25 cellular contexts compared by ENCODE assay signal in the genomic region with DNA sequence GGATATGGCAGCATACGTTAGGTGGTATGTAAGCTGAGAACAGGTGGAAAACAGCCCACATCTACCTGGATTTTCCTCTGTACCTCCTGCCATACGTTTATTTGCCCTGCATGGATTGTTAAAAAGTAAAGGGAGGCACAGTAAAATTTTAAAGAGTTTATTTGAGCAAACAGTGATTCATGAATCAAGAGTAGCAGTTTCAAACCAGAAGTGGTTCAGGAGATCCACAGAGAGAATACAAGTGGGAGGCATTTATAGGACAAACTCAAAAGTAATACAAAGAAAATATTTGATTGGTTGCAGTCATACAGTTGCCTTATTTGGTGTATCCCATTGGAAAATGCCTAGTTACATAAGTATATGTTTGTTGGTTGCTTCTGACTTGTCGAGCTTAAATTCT.
"Had no signal": no experiment of that assay in that cellular context is flagged by ENCODE, and none has a peak within 500 bp of the region (broad histone marks: within the 10 kb centered on the region; RNA-seq: fewer than 3 reads in every experiment).

No MANE protein-coding gene starts in this region.

- H3K9me3 ChIP-seq: ovary, psoas muscle, right lobe of liver, sigmoid colon, stomach, thoracic aorta, thyroid gland, tibial nerve, upper lobe of left lung, vagina had no signal

- H3K27ac ChIP-seq: neural progenitor cell, ovary, parathyroid adenoma, psoas muscle, right lobe of liver, sigmoid colon, stomach, thoracic aorta, thyroid gland, tibial nerve, upper lobe of left lung, vagina had no signal

- H2AFZ ChIP-seq: neural progenitor cell, parathyroid adenoma had no signal

- H3K9ac ChIP-seq: neural progenitor cell, parathyroid adenoma had no signal

- H3K4me3 ChIP-seq: neural progenitor cell, ovary, psoas muscle, right lobe of liver, sigmoid colon, stomach, thoracic aorta, thyroid gland, tibial nerve, upper lobe of left lung, vagina had no signal

- DNase-seq: natural killer cell; occipital lobe; ovary; posterior cingulate gyrus; psoas muscle; right cardiac atrium; right lobe of liver; sigmoid colon; small intestine; stimulated activated CD4-positive, alpha-beta T cell treated with anti-CD3 and anti-CD28 coated beads, Interleukin-15, amount 100 ng/mL, for 24 hours; stimulated activated CD4-positive, alpha-beta T cell treated with anti-CD3 and anti-CD28 coated beads, Interleukin-2, amount 100 ng/mL, for 24 hours; stimulated activated CD4-positive, alpha-beta T cell treated with anti-CD3 and anti-CD28 coated beads, Interleukin-2, amount 100 ng/mL, for 48 hours; stimulated activated CD4-positive, alpha-beta T cell treated with anti-CD3 and anti-CD28 coated beads, Interleukin-4, amount 100 ng/mL, for 24 hours; stimulated activated naive B cell treated with anti-CD40 and anti-IgM and Interleukin-4, amounts not matched to agents 10 μg/mL and 1 μg/mL and 100 μg/mL, for 72 hours; stimulated activated naive CD4-positive, alpha-beta T cell treated with Interleukin-2 at 50 U/mL for 16 hours; stomach; thyroid gland; trophoblast cell; upper lobe of left lung had no signal

- H3K79me2 ChIP-seq: parathyroid adenoma had no signal

- ATAC-seq: natural killer cell; psoas muscle; right cardiac atrium; stimulated activated effector memory CD8-positive, alpha-beta T cell treated with anti-CD3 and anti-CD28 coated beads, Interleukin-12 subunit alpha, Interleukin-12 subunit beta, amount 100 ng/mL, for 72 hours; stimulated activated naive B cell treated with anti-CD40 and anti-IgM and Interleukin-4, amounts not matched to agents 10 μg/mL and 1 μg/mL and 100 μg/mL, for 72 hours had no signal

- H3K4me1 ChIP-seq: neural progenitor cell, parathyroid adenoma, psoas muscle, sigmoid colon, stomach, thyroid gland, tibial nerve, upper lobe of left lung, vagina had no signal

- H3K27me3 ChIP-seq: neural progenitor cell, ovary, right lobe of liver, sigmoid colon, stomach, thyroid gland, tibial nerve, upper lobe of left lung, vagina had no signal

- H3K4me2 ChIP-seq: neural progenitor cell had no signal

- H3K36me3 ChIP-seq: neural progenitor cell, ovary, right lobe of liver, sigmoid colon, stomach, thoracic aorta, thyroid gland, tibial nerve, upper lobe of left lung, vagina had no signal
